1 cellular context compared by ENCODE assay signal in genomic region chr10:130116942-130117341, GRCh38.
TF ChIP-seq lines count a peak whose summit lies in the region.

No MANE protein-coding gene starts in this region.

TF ChIP-seq in HEK293, 187 proteins besides CTCF, POLR2A, EP300 and RAD21 (continued from another document):
- TF ChIP-seq REST (tag by site-specific recombination; IDR thresholded peaks at IDR 0.05) (0 out of 2 replicates have a peak, but pooled peaks have one; percentile 31), ZNF654 (tag by site-specific recombination; IDR thresholded peaks at IDR 0.05; ENCODE audit: low read depth) (peak; percentile 22), ZNF426 (tag by site-specific recombination; IDR thresholded peaks at IDR 0.05) (peak; percentile 70), ZNF140 (tag by site-specific recombination; IDR thresholded peaks at IDR 0.05) (peak; percentile 58; the same call in 1 of the 2 replicates), ZNF791 (tag by site-specific recombination; IDR thresholded peaks at IDR 0.05) (0 out of 2 replicates have a peak, but pooled peaks have one; percentile 28), ZNF202 (tag by site-specific recombination; IDR thresholded peaks at IDR 0.05; ENCODE audit: borderline replicate concordance) (peak; percentile 43; the same call in 1 of the 2 replicates), ZNF558 (tag by site-specific recombination; IDR thresholded peaks at IDR 0.05) (0 out of 2 replicates have a peak, but pooled peaks have one; percentile 15), ZNF433 (tag by site-specific recombination; IDR thresholded peaks at IDR 0.05; ENCODE audit: low read depth) (peak; percentile 46; the same call in 1 of the 2 replicates)
TF ChIP-seq in HEK293: peak in this region for 17; not testable (repeated sequence) for 170.
